Comparison of ENCODE assay signal across 18 cellular contexts in genomic region chr1:235158680-235159079, GRCh38.
"Had no signal": no experiment of that assay in that cellular context is flagged by ENCODE, and none has a peak within 500 bp of the region (broad histone marks: within the 10 kb centered on the region; RNA-seq: fewer than 3 reads in every experiment).

No MANE protein-coding gene starts in this region.

- ATAC-seq: activated naive CD4-positive, alpha-beta T cell treated with anti-CD3 and anti-CD28 coated beads, Interleukin-2, amount 50 U/mL, for 72 hours; stimulated activated memory B cell treated with anti-CD40 and anti-IgM and Interleukin-4, amounts not matched to agents 10 μg/mL and 1 μg/mL and 100 μg/mL, for 72 hours had no signal

- H3K4me3 ChIP-seq: coronary artery, esophagus muscularis mucosa, hepatocyte had no signal

- H3K27ac ChIP-seq: brain microvascular endothelial cell, coronary artery, esophagus muscularis mucosa, hepatocyte, left ventricle myocardium inferior had no signal

- H2AFZ ChIP-seq: hepatocyte had no signal

- H3K27ac Mint-ChIP-seq: memory B cell; nephron; stimulated activated memory B cell treated with anti-CD40 and anti-IgM and Interleukin-4, amounts not matched to agents 10 μg/mL and 1 μg/mL and 100 μg/mL, for 72 hours had no signal

- H3K9me3 Mint-ChIP-seq: activated naive CD4-positive, alpha-beta T cell treated with anti-CD3 and anti-CD28 coated beads, Interleukin-2, amount 50 U/mL, for 72 hours; central memory CD8-positive, alpha-beta T cell; memory B cell; nephron; stimulated activated memory B cell treated with anti-CD40 and anti-IgM and Interleukin-4, amounts not matched to agents 10 μg/mL and 1 μg/mL and 100 μg/mL, for 72 hours had no signal

- H3K4me2 ChIP-seq: hepatocyte had no signal

- DNase-seq: activated CD4-positive, alpha-beta T cell treated with anti-CD3 and anti-CD28 coated beads, Interleukin-2, amount 50 U/mL, for 4 hours; activated CD8-positive, alpha-beta memory T cell treated with anti-CD3 and anti-CD28 coated beads, Interleukin-2, amount 50 U/mL, for 4 hours; activated effector memory CD4-positive, alpha-beta T cell treated with Interleukin-2 at 50 U/mL for 16 hours; brain microvascular endothelial cell; left ventricle myocardium inferior; nucleus accumbens; posterior cingulate gyrus; stimulated activated CD4-positive, alpha-beta T cell treated with anti-CD3 and anti-CD28 coated beads, Interleukin-2, amount 100 ng/mL, for 48 hours had no signal

- H3K9me3 ChIP-seq: esophagus muscularis mucosa, left ventricle myocardium inferior had no signal

- FAIRE-seq: keratinocyte, urothelium cell line had no signal

- H3K27me3 ChIP-seq: brain microvascular endothelial cell, esophagus muscularis mucosa, hepatocyte had no signal

- H3K27me3 Mint-ChIP-seq: central memory CD8-positive, alpha-beta T cell; memory B cell; stimulated activated memory B cell treated with anti-CD40 and anti-IgM and Interleukin-4, amounts not matched to agents 10 μg/mL and 1 μg/mL and 100 μg/mL, for 72 hours had no signal
